In genomic region chr14:104639889-104640548, GRCh38 we compare ENCODE assay signal across 8 cellular contexts. TPM values are rescaled to one million over a fixed set of nuclear protein-coding genes. Genes with fewer than 3 reads are reported as not detected.
DNase-seq lines count a peak whose midpoint lies in the region; ATAC-seq, FAIRE-seq and TF ChIP-seq lines count a peak whose summit lies in the region.

No MANE protein-coding gene starts in this region.

- no peaks in the 10 kb centered on the region for H3K4me1 ChIP-seq in IMR-90 (ENCODE audit: control insufficient read depth, insufficient read depth, low read length)
- no peaks in the 10 kb centered on the region for H3K4me1 ChIP-seq in parathyroid adenoma

- WGBS in IMR-90 (ENCODE audit: extremely low coverage in 2 of 2, insufficient read length in 1 of 2), 2 experiments, result 0% methylated on average over 13 of the region's 24 CpGs; no CpG with 5 or more reads in 1 of the 2 experiments

- H3K4me3 ChIP-seq in IMR-90 (ENCODE audit: insufficient read depth, low read depth, low read length) (no peak overlapping the region), parathyroid adenoma (ENCODE audit: low read depth, low read length) (no peak overlapping the region)

- H3K4ac ChIP-seq in IMR-90 (ENCODE audit: low read depth, low read length), result no peak overlapping the region

- DNase-seq in DMS53 (lab: John Stamatoyannopoulos, UW) (peak; percentile 69), IMR-90 (peak; percentile 24), RCC 7860 (ENCODE audit: low spot score) (peak; percentile 25), glomerular visceral epithelial cell (ENCODE audit: extremely low spot score) (peak; percentile 57)
- DNase-seq in activated naive CD4-positive, alpha-beta T cell treated with anti-CD3 and anti-CD28 coated beads for 36 hours, result peak; percentile 59

- dilution Hi-C loops in IMR-90 (cut with HindIII; ENCODE audit: low sequenced_read_pairs, unreplicated experiment), result no loop called here

- no peaks in the 10 kb centered on the region for H3K4me1 Mint-ChIP-seq in activated naive CD4-positive, alpha-beta T cell treated with anti-CD3 and anti-CD28 coated beads for 36 hours (ENCODE audit: low read depth)

- H2BK15ac ChIP-seq in IMR-90 (ENCODE audit: low read depth, low read length), result no peak overlapping the region

- CTCF ChIA-PET in IMR-90 (lab: Yijun Ruan, JAX), result interaction anchor here (0.8 to 1.2 kb wide), 3 partner anchors 8 to 562 kb away, joined by 3 to 5 read pairs (median 3); no protein-coding TSS in a partner anchor
- CTCF ChIA-PET in activated naive CD4-positive, alpha-beta T cell treated with anti-CD3 and anti-CD28 coated beads for 36 hours (lab: Charles Lee), result interaction anchor here (0.5 to 1.1 kb wide), 3 partner anchors 115 to 562 kb away, joined by 3 to 4 read pairs (median 3); no protein-coding TSS in a partner anchor

- H2AFZ ChIP-seq in IMR-90 (replicated peaks; ENCODE audit: low read length, poor library complexity) (peak overlapping the region; percentile 84), parathyroid adenoma (no peak overlapping the region)

- no peaks in the 10 kb centered on the region for H3K9me1 ChIP-seq in IMR-90 (ENCODE audit: insufficient read depth, low read length)

- intact Hi-C loops in IMR-90 (cut with micrococcal nuclease), result loop anchor here (1.0 kb wide), 2 partner anchors 546 to 562 kb away; no protein-coding TSS in a partner anchor
- intact Hi-C loops in activated naive CD4-positive, alpha-beta T cell treated with anti-CD3 and anti-CD28 coated beads for 36 hours (cut with micrococcal nuclease), result loop anchor here (1.0 to 2.0 kb wide), 2 partner anchors 503 to 546 kb away; no protein-coding TSS in a partner anchor

- POLR2A ChIA-PET in IMR-90 (lab: Charles Lee; ENCODE audit: unreplicated experiment), result no interaction called here

- no peak overlapping the region for H3K23ac ChIP-seq in IMR-90 (ENCODE audit: low read depth, low read length)

- H3K9me3 ChIP-seq in IMR-90 (ENCODE audit: control insufficient read depth, insufficient read depth, low read length) (peaks cover under 1% of the 10 kb centered on the region), parathyroid adenoma (ENCODE audit: control insufficient read depth, low read length) (peaks cover 3% of the 10 kb centered on the region)

- H3K18ac ChIP-seq in IMR-90 (ENCODE audit: low read depth, low read length), result no peak overlapping the region

- TF ChIP-seq CTCF in IMR-90 (conservative IDR thresholded peaks at IDR 0.05; ENCODE audit: low read depth, low read length) (peak; percentile 92), parathyroid adenoma (IDR thresholded peaks at IDR 0.05) (peak; percentile 93)

- no peak overlapping the region for H3K27ac ChIP-seq in IMR-90 (ENCODE audit: insufficient read depth, low read length)
- H3K27ac ChIP-seq in parathyroid adenoma, result no peak overlapping the region

- H4K91ac ChIP-seq in IMR-90 (ENCODE audit: insufficient read depth, low read depth, low read length), result no peak overlapping the region

- H4K20me1 ChIP-seq in IMR-90 (ENCODE audit: insufficient read depth, low read length), result no peaks in the 10 kb centered on the region

- H3K27me3 ChIP-seq in IMR-90 (ENCODE audit: control insufficient read depth, insufficient read depth, low read length) (peaks cover 22% of the 10 kb centered on the region), parathyroid adenoma (ENCODE audit: control insufficient read depth, insufficient read depth, low read length) (no peaks in the 10 kb centered on the region)

- no peak overlapping the region for H4K8ac ChIP-seq in IMR-90 (ENCODE audit: low read depth in 2 of 2, low read length in 2 of 2)

- H3K56ac ChIP-seq in IMR-90 (ENCODE audit: extremely low read depth, insufficient read depth, low read length), result no peak overlapping the region

- peak; percentile 89 for TF ChIP-seq RAD21 in IMR-90 (IDR thresholded peaks at IDR 0.05; ENCODE audit: low read length)

- no peaks in the 10 kb centered on the region for H3K79me2 ChIP-seq in parathyroid adenoma

- peak overlapping the region; percentile 93 for H2AK9ac ChIP-seq in IMR-90 (replicated peaks; ENCODE audit: low read depth, low read length, poor library complexity)

- H3K9ac ChIP-seq in IMR-90 (ENCODE audit: low read depth, low read length) (no peak overlapping the region), parathyroid adenoma (no peak overlapping the region)

- ATAC-seq in IMR-90 (ENCODE audit: low read depth) (peak; percentile 97), HG02840 (IDR thresholded peaks at IDR 0.05; ENCODE audit: low FRiP score, unreplicated experiment) (no peak), GM18498 (IDR thresholded peaks at IDR 0.05; ENCODE audit: unreplicated experiment) (no peak)

- no TSS peak for BruUV-seq in IMR-90 (replicated peaks; lab: Mats Ljungman, UMichigan)

- no peaks in the 10 kb centered on the region for H3K36me3 Mint-ChIP-seq in activated naive CD4-positive, alpha-beta T cell treated with anti-CD3 and anti-CD28 coated beads for 36 hours (ENCODE audit: low read depth)

- in situ Hi-C loops in IMR-90 (cut with MboI; ENCODE audit: low sequenced_read_pairs), result loop anchor here (10.0 to 25.0 kb wide), 2 partner anchors 505 to 553 kb away; partner anchors contain the start of genes ASPG and KIF26A

- no peaks in the 10 kb centered on the region for H3K36me3 ChIP-seq in IMR-90 (ENCODE audit: control insufficient read depth, insufficient read depth, low read length)
- H3K36me3 ChIP-seq in parathyroid adenoma (ENCODE audit: control insufficient read depth, insufficient read depth, low read length), result no peaks in the 10 kb centered on the region

- H3K4me3 Mint-ChIP-seq in activated naive CD4-positive, alpha-beta T cell treated with anti-CD3 and anti-CD28 coated beads for 36 hours, result no peak overlapping the region

- H2BK5ac ChIP-seq in IMR-90 (ENCODE audit: low read depth, low read length, poor library complexity, severe bottlenecking), result no peak overlapping the region

- no peak overlapping the region for H4K5ac ChIP-seq in IMR-90 (ENCODE audit: low read depth, low read length)

- H3K14ac ChIP-seq in IMR-90 (replicated peaks; ENCODE audit: low read depth, low read length), result no peak overlapping the region

- H3K27me3 Mint-ChIP-seq in activated naive CD4-positive, alpha-beta T cell treated with anti-CD3 and anti-CD28 coated beads for 36 hours (ENCODE audit: low read depth), result peaks cover 8% of the 10 kb centered on the region

- no peak for TF ChIP-seq POLR2A in IMR-90 (IDR thresholded peaks at IDR 0.05; ENCODE audit: low read depth, low read length)

- FAIRE-seq in RCC 7860 (lab: Jason Lieb, UNC), result no peak

- H3K9me3 Mint-ChIP-seq in activated naive CD4-positive, alpha-beta T cell treated with anti-CD3 and anti-CD28 coated beads for 36 hours, result peaks cover 4% of the 10 kb centered on the region

- H3K27ac Mint-ChIP-seq in activated naive CD4-positive, alpha-beta T cell treated with anti-CD3 and anti-CD28 coated beads for 36 hours, result no peak overlapping the region

- no peak overlapping the region for H2BK120ac ChIP-seq in IMR-90 (ENCODE audit: low read depth, low read length)

- peak overlapping the region; percentile 13; the same call in 1 of the 2 replicates for H3K4me2 ChIP-seq in IMR-90 (ENCODE audit: low read depth, low read length)
- no peak overlapping the region for H3K4me2 ChIP-seq in parathyroid adenoma (ENCODE audit: low read length)

- H2BK20ac ChIP-seq in IMR-90 (ENCODE audit: low read depth, low read length), result no peak overlapping the region

- H3K79me1 ChIP-seq in IMR-90 (ENCODE audit: low read depth in 1 of 2, low read length in 2 of 2), result no peaks in the 10 kb centered on the region

- no peak overlapping the region for H2AK5ac ChIP-seq in IMR-90 (ENCODE audit: low read depth, low read length)

TF ChIP-seq in IMR-90, 13 proteins besides CTCF, POLR2A, EP300 and RAD21:
- TF ChIP-seq SMC3 (IDR thresholded peaks at IDR 0.05; ENCODE audit: low read depth, low read length), result peak; percentile 71
- TF ChIP-seq, protein P1, sequence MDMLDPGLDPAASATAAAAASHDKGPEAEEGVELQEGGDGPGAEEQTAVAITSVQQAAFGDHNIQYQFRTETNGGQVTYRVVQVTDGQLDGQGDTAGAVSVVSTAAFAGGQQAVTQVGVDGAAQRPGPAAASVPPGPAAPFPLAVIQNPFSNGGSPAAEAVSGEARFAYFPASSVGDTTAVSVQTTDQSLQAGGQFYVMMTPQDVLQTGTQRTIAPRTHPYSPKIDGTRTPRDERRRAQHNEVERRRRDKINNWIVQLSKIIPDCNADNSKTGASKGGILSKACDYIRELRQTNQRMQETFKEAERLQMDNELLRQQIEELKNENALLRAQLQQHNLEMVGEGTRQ (IDR thresholded peaks at IDR 0.05; ENCODE audit: low read depth, low read length), result no peak

RNA-seq across cellular contexts. Expression of gene TMEM179, which starts 35.4 kb away (rescaled TPM):
- total RNA-seq in IMR-90 (2012; rRNA removed), result not detected in 2 replicates
- not detected in 2 replicates for polyA plus RNA-seq in IMR-90 (2012; rRNA removed)
- polyA plus RNA-seq in IMR-90 (2012; cell fraction: cytosol; rRNA removed), result 0.12 TPM in 1 of 2 replicates, not detected in the other
- 0.04 and 0.05 TPM in 2 replicates for polyA plus RNA-seq in IMR-90 (2012; cell fraction: nucleus; rRNA removed; ENCODE audit: low replicate concordance)
- total RNA-seq in activated naive CD4-positive, alpha-beta T cell treated with anti-CD3 and anti-CD28 coated beads for 36 hours, result under 1 TPM; 0.17 to 0.21 TPM

RNA-seq across cellular contexts. Expression of gene INF2, which starts 49.4 kb away (rescaled TPM):
- 16.8 and 20.0 TPM in 2 replicates for total RNA-seq in IMR-90 (2012; rRNA removed)
- polyA plus RNA-seq in IMR-90 (2012; rRNA removed), result 62.1 and 76.2 TPM in 2 replicates
- polyA plus RNA-seq in IMR-90 (2012; cell fraction: cytosol; rRNA removed), result 39.3 and 68.1 TPM in 2 replicates
- polyA plus RNA-seq in IMR-90 (2012; cell fraction: nucleus; rRNA removed; ENCODE audit: low replicate concordance), result 179 and 366 TPM in 2 replicates
- total RNA-seq in activated naive CD4-positive, alpha-beta T cell treated with anti-CD3 and anti-CD28 coated beads for 36 hours, result 10 to 100 TPM; 50.7 to 50.9 TPM
